ENCODE assay signal across 23 cellular contexts in genomic region chr3:147669076-147669475, GRCh38.
"Had no signal": no experiment of that assay in that cellular context is flagged by ENCODE, and none has a peak within 500 bp of the region (broad histone marks: within the 10 kb centered on the region; RNA-seq: fewer than 3 reads in every experiment).

No MANE protein-coding gene starts in this region.

- H3K9me3 ChIP-seq: gastrocnemius medialis, heart right ventricle, left lung, lower lobe of right lung, neutrophil, psoas muscle, right lobe of liver, testis, transverse colon had no signal

- H3K9me3 Mint-ChIP-seq: mesothelial cell of epicardium, nephron had no signal

- H3K4me3 Mint-ChIP-seq: memory B cell; mesothelial cell of epicardium; naive B cell; nephron; stimulated activated naive B cell treated with anti-CD40 and anti-IgM and Interleukin-4, amounts not matched to agents 10 μg/mL and 1 μg/mL and 100 μg/mL, for 72 hours; stimulated activated naive CD8-positive, alpha-beta T cell treated with anti-CD3 and anti-CD28 coated beads, Interleukin-15, amount 100 ng/mL, for 72 hours had no signal

- ATAC-seq: gastrocnemius medialis; heart right ventricle; left lung; lower lobe of right lung; psoas muscle; right lobe of liver; stimulated activated naive B cell treated with anti-CD40 and anti-IgM and Interleukin-4, amounts not matched to agents 10 μg/mL and 1 μg/mL and 100 μg/mL, for 72 hours; stimulated activated naive CD8-positive, alpha-beta T cell treated with anti-CD3 and anti-CD28 coated beads, Interleukin-15, amount 100 ng/mL, for 72 hours had no signal

- H3K4me3 ChIP-seq: coronary artery, gastrocnemius medialis, heart right ventricle, left lung, lower lobe of right lung, psoas muscle, right lobe of liver, skin epidermis, testis, transverse colon had no signal

- H3K27ac ChIP-seq: coronary artery, gastrocnemius medialis, heart right ventricle, left lung, lower lobe of right lung, neutrophil, psoas muscle, right lobe of liver, skin epidermis, testis, transverse colon had no signal

- H3K27ac Mint-ChIP-seq: memory B cell; mesothelial cell of epicardium; naive B cell; nephron; stimulated activated naive B cell treated with anti-CD40 and anti-IgM and Interleukin-4, amounts not matched to agents 10 μg/mL and 1 μg/mL and 100 μg/mL, for 72 hours; stimulated activated naive CD8-positive, alpha-beta T cell treated with anti-CD3 and anti-CD28 coated beads, Interleukin-15, amount 100 ng/mL, for 72 hours had no signal

- H3K4me1 Mint-ChIP-seq: memory B cell; mesothelial cell of epicardium; naive B cell; stimulated activated naive B cell treated with anti-CD40 and anti-IgM and Interleukin-4, amounts not matched to agents 10 μg/mL and 1 μg/mL and 100 μg/mL, for 72 hours; stimulated activated naive CD8-positive, alpha-beta T cell treated with anti-CD3 and anti-CD28 coated beads, Interleukin-15, amount 100 ng/mL, for 72 hours had no signal

- H3K36me3 ChIP-seq: gastrocnemius medialis, heart right ventricle, left lung, lower lobe of right lung, neutrophil, right lobe of liver, transverse colon had no signal

- DNase-seq: effector CD4-positive, alpha-beta T cell; gastrocnemius medialis; heart right ventricle; hypothalamus; islet precursor cell; left lung; lower lobe of right lung; naive B cell; psoas muscle; retina; right lobe of liver; stimulated activated CD4-positive, alpha-beta T cell treated with anti-CD3 and anti-CD28 coated beads, Interleukin-2, amount 100 ng/mL, for 24 hours; stimulated activated CD4-positive, alpha-beta T cell treated with anti-CD3 and anti-CD28 coated beads, Interleukin-4, amount 100 ng/mL, for 4 hours; stimulated activated naive B cell treated with anti-CD40 and anti-IgM and Interleukin-4, amounts not matched to agents 10 μg/mL and 1 μg/mL and 100 μg/mL, for 72 hours; stimulated activated naive CD8-positive, alpha-beta T cell treated with anti-CD3 and anti-CD28 coated beads, Interleukin-15, amount 100 ng/mL, for 72 hours; testis; transverse colon had no signal

- H3K27me3 Mint-ChIP-seq: memory B cell; naive B cell; stimulated activated naive B cell treated with anti-CD40 and anti-IgM and Interleukin-4, amounts not matched to agents 10 μg/mL and 1 μg/mL and 100 μg/mL, for 72 hours; stimulated activated naive CD8-positive, alpha-beta T cell treated with anti-CD3 and anti-CD28 coated beads, Interleukin-15, amount 100 ng/mL, for 72 hours had no signal

- H3K4me1 ChIP-seq: gastrocnemius medialis, heart right ventricle, left lung, lower lobe of right lung, psoas muscle, right lobe of liver, testis, transverse colon had no signal

- H3K36me3 Mint-ChIP-seq: memory B cell; mesothelial cell of epicardium; naive B cell; stimulated activated naive B cell treated with anti-CD40 and anti-IgM and Interleukin-4, amounts not matched to agents 10 μg/mL and 1 μg/mL and 100 μg/mL, for 72 hours had no signal

- H3K27me3 ChIP-seq: gastrocnemius medialis, heart right ventricle, left lung, neutrophil, right lobe of liver, testis, transverse colon had no signal
